ENCODE assay signal across 10 cellular contexts in the genomic region with DNA sequence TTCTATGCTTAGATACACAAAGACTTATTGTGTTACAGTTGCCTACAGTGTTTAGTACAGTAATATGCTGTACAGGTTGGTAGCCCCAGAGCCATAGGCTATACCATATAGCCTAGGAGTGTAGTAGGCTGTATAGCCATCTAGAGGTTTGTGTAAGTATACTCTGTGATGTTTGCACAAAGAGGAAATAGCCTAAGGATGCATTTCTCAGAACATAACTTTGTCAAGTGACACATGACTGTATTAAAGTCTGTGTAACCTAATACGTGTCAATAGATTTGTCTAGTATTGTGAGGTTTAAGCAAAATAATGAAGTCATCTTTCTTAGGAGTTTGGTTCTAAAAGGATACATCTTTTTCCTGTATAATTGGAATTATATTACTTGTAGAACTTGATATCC. TPM values are rescaled to one million over a fixed set of nuclear protein-coding genes. Genes with fewer than 3 reads are reported as not detected.
DNase-seq lines count a peak whose midpoint lies in the region; ATAC-seq lines count a peak whose summit lies in the region.
"Had no signal": no experiment of that assay in that cellular context is flagged by ENCODE, and none has a peak within 500 bp of the region (broad histone marks: within the 10 kb centered on the region; RNA-seq: fewer than 3 reads in every experiment).

No MANE protein-coding gene starts in this region.

- DNase-seq in activated CD4-positive, alpha-beta T cell treated with anti-CD3 and anti-CD28 coated beads for 36 hours, result no peak
- no peak for DNase-seq in activated CD4-positive, alpha-beta T cell treated with anti-CD3 and anti-CD28 coated beads, Interleukin-2, amount 50 U/mL, for 48 hours
- DNase-seq in MV-4-11 (lab: John Stamatoyannopoulos, UW), result peak; percentile 40
- no peak for DNase-seq in T1000 (lab: John Stamatoyannopoulos, UW)
- DNase-seq in DMS79 treated with DMSO at 0.1 percent for 48 hours (lab: John Stamatoyannopoulos, UW), result no peak
- DNase-seq: SJCRH30 had no signal

- H3K36me3 Mint-ChIP-seq in activated CD4-positive, alpha-beta T cell treated with anti-CD3 and anti-CD28 coated beads for 36 hours (ENCODE audit: low read depth), result no peaks in the 10 kb centered on the region

- H3K27ac Mint-ChIP-seq in activated CD4-positive, alpha-beta T cell treated with anti-CD3 and anti-CD28 coated beads for 36 hours, result no peak overlapping the region

- no peak overlapping the region for H3K4me3 ChIP-seq in skeletal muscle satellite cell (ENCODE audit: low read length)
- H3K4me3 ChIP-seq: SJCRH30, vagina had no signal

- peak overlapping the region; percentile 17 for H3K4me2 ChIP-seq in skeletal muscle satellite cell (ENCODE audit: low read length)

- peaks cover 33% of the 10 kb centered on the region for H3K36me3 ChIP-seq in skeletal muscle satellite cell (ENCODE audit: insufficient read depth, low read length)
- H3K36me3 ChIP-seq: SJCRH30, vagina had no signal

- POLR2A ChIA-PET in activated CD4-positive, alpha-beta T cell treated with anti-CD3 and anti-CD28 coated beads for 36 hours (lab: Charles Lee), result no interaction called here

- peaks cover 5% of the 10 kb centered on the region for H3K4me1 Mint-ChIP-seq in activated CD4-positive, alpha-beta T cell treated with anti-CD3 and anti-CD28 coated beads for 36 hours

- CTCF ChIA-PET in activated CD4-positive, alpha-beta T cell treated with anti-CD3 and anti-CD28 coated beads for 36 hours (lab: Charles Lee), result no interaction called here

- H3K9ac ChIP-seq in skeletal muscle satellite cell (ENCODE audit: low read depth, low read length), result no peak overlapping the region

- no peaks in the 10 kb centered on the region for H3K27me3 ChIP-seq in skeletal muscle satellite cell (ENCODE audit: control insufficient read depth, insufficient read depth, low read length)
- H3K27me3 ChIP-seq: SJCRH30, vagina had no signal

- intact Hi-C loops in activated CD4-positive, alpha-beta T cell treated with anti-CD3 and anti-CD28 coated beads for 36 hours (cut with DNase I, micrococcal nuclease), result loop anchor here in 1 of 2 experiments (10.0 kb wide), 1 partner anchor 1276 kb away; a partner anchor contains a TSS

- H3K9me3 Mint-ChIP-seq in activated CD4-positive, alpha-beta T cell treated with anti-CD3 and anti-CD28 coated beads for 36 hours (ENCODE audit: low read depth), result no peaks in the 10 kb centered on the region

- H3K4me1 ChIP-seq in skeletal muscle satellite cell (ENCODE audit: control insufficient read depth, insufficient read depth, low read length), result peaks cover 45% of the 10 kb centered on the region
- H3K4me1 ChIP-seq: SJCRH30 had no signal

- no peak overlapping the region for H3K4me3 Mint-ChIP-seq in activated CD4-positive, alpha-beta T cell treated with anti-CD3 and anti-CD28 coated beads for 36 hours

- H3K27me3 Mint-ChIP-seq in activated CD4-positive, alpha-beta T cell treated with anti-CD3 and anti-CD28 coated beads for 36 hours, result peaks cover 24% of the 10 kb centered on the region

- ATAC-seq in activated CD4-positive, alpha-beta T cell treated with anti-CD3 and anti-CD28 coated beads for 36 hours, result peak; percentile 63
- ATAC-seq in HG02798 (IDR thresholded peaks at IDR 0.05; ENCODE audit: poor library complexity, unreplicated experiment) (peak; percentile 69), GM21515 (IDR thresholded peaks at IDR 0.05; ENCODE audit: unreplicated experiment) (no peak)

- no peaks in the 10 kb centered on the region for H3K9me3 ChIP-seq in skeletal muscle satellite cell (replicated peaks; ENCODE audit: low read length)
- H3K9me3 ChIP-seq: SJCRH30, vagina had no signal

RNA-seq across cellular contexts. Expression of a gene that starts 5.5 kb away (rescaled TPM):
- total RNA-seq in activated CD4-positive, alpha-beta T cell treated with anti-CD3 and anti-CD28 coated beads for 36 hours, result 1 to 10 TPM; 1.6 TPM
- total RNA-seq in skeletal muscle satellite cell (2012; rRNA removed), result 17.9 and 18.0 TPM in 2 replicates
